ENCODE assay signal across 29 cellular contexts in genomic region chr6:126100386-126100785, GRCh38.
"Had no signal": no experiment of that assay in that cellular context is flagged by ENCODE, and none has a peak within 500 bp of the region (broad histone marks: within the 10 kb centered on the region; RNA-seq: fewer than 3 reads in every experiment).

No MANE protein-coding gene starts in this region.

- ATAC-seq: activated CD8-positive, alpha-beta T cell treated with anti-CD3 and anti-CD28 coated beads for 36 hours; activated naive CD8-positive, alpha-beta T cell treated with anti-CD3 and anti-CD28 coated beads, Interleukin-2, amount 50 U/mL, for 24 hours; activated T-cell treated with anti-CD3 and anti-CD28 coated beads, Interleukin-2, amount 50 U/mL, for 4 hours; activated T-cell treated with anti-CD3 and anti-CD28 coated beads, Interleukin-2, amount 50 U/mL, for 72 hours; activated T-helper 17 cell treated with anti-CD3 and anti-CD28 coated beads, Interleukin-2, amount 50 U/mL, for 72 hours had no signal

- H3K27ac ChIP-seq: ascending aorta, VCaP had no signal

- FAIRE-seq: TTC549 had no signal

- H3K9me3 ChIP-seq: ascending aorta had no signal

- H3K4me3 ChIP-seq: ascending aorta had no signal

- H3K4me1 ChIP-seq: ascending aorta had no signal

- H3K27me3 ChIP-seq: ascending aorta had no signal

- DNase-seq: activated B cell treated with CpG ODN at 0.5 μM for 24 hours; activated CD4-positive, alpha-beta memory T cell treated with anti-CD3 and anti-CD28 coated beads for 36 hours; activated CD4-positive, alpha-beta T cell treated with anti-CD3 and anti-CD28 coated beads for 4 hours; activated CD4-positive, alpha-beta T cell treated with anti-CD3 and anti-CD28 coated beads, Interleukin-2, amount 10 ng/mL, durations not matched to agents 24 days and 14 days; activated CD4-positive, alpha-beta T cell treated with anti-CD3 and anti-CD28 coated beads, Interleukin-2, amount 50 U/mL, for 1 hour; activated CD4-positive, alpha-beta T cell treated with anti-CD3 and anti-CD28 coated beads, Interleukin-2, amount 50 U/mL, for 4 hours; activated CD4-positive, CD25-positive, alpha-beta regulatory T cell treated with anti-CD3 and anti-CD28 coated beads, Interleukin-2, amount 50 U/mL, for 72 hours; activated CD8-positive, alpha-beta memory T cell treated with anti-CD3 and anti-CD28 coated beads, Interleukin-2, amount 50 U/mL, for 4 hours; activated CD8-positive, alpha-beta T cell treated with anti-CD3 and anti-CD28 coated beads for 36 hours; activated effector memory CD4-positive, alpha-beta T cell treated with anti-CD3 and anti-CD28 coated beads, Interleukin-2, amount 50 U/mL, for 16 hours; activated gamma-delta T cell treated with Interleukin-2 at 50 U/mL for 16 hours; activated naive CD4-positive, alpha-beta T cell treated with anti-CD3 and anti-CD28 coated beads, Interleukin-2, amount 10 ng/mL, durations not matched to agents 7 days and 5 days; activated naive CD4-positive, alpha-beta T cell treated with Interleukin-2 at 50 U/mL for 16 hours; activated naive CD8-positive, alpha-beta T cell treated with anti-CD3 and anti-CD28 coated beads, Interleukin-2, amount 10 ng/mL, durations not matched to agents 7 days and 5 days; activated naive CD8-positive, alpha-beta T cell treated with anti-CD3 and anti-CD28 coated beads, Interleukin-2, amount 50 U/mL, for 24 hours; activated T-cell treated with anti-CD3 and anti-CD28 coated beads for 4 hours; activated T-cell treated with anti-CD3 and anti-CD28 coated beads, Interleukin-2, amount 50 U/mL, for 1 hour; activated T-cell treated with anti-CD3 and anti-CD28 coated beads, Interleukin-2, amount 50 U/mL, for 4 hours; activated T-cell treated with anti-CD3 and anti-CD28 coated beads, Interleukin-2, amount 50 U/mL, for 72 hours; amygdala; anterior cingulate cortex; central memory CD4-positive, alpha-beta T cell; T-helper 1 cell; T-helper 2 cell; T-helper 9 cell had no signal
